1 cellular context compared by ENCODE assay signal in the genomic region with DNA sequence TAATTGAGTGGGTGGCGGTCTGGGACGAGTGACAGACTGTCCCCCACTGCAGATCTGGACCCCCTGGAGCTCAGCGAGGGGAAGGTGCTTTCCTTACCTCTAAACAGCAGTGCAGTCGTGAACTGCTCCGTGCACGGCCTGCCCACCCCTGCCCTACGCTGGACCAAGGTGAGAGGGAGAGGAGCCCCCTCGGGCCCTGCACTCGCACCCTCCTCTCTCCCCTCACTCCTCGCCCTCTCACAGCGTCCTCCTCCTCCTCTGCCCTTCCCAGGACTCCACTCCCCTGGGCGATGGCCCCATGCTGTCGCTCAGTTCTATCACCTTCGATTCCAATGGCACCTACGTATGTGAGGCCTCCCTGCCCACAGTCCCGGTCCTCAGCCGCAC.
TF ChIP-seq lines count a peak whose summit lies in the region.

No MANE protein-coding gene starts in this region.

TF ChIP-seq in HEK293, 187 proteins besides CTCF, POLR2A, EP300 and RAD21:
- TF ChIP-seq GLIS1 (tag by site-specific recombination; IDR thresholded peaks at IDR 0.05) (peak; percentile 31; the same call in 1 of the 2 replicates), ZNF792 (tag by site-specific recombination; IDR thresholded peaks at IDR 0.05) (no peak)
